29 cellular contexts compared by ENCODE assay signal in genomic region chr17:74633261-74633783, GRCh38. TPM values are rescaled to one million over a fixed set of nuclear protein-coding genes. Genes with fewer than 3 reads are reported as not detected.
DNase-seq lines count a peak whose midpoint lies in the region; TF ChIP-seq lines count a peak whose summit lies in the region.
"Had no signal": no experiment of that assay in that cellular context is flagged by ENCODE, and none has a peak within 500 bp of the region (broad histone marks: within the 10 kb centered on the region; RNA-seq: fewer than 3 reads in every experiment).

No MANE protein-coding gene starts in this region.

- TF ChIP-seq CTCF in cardiac muscle cell (IDR thresholded peaks at IDR 0.05; ENCODE audit: low read depth, low read length) (no peak), nephron progenitor cell (IDR thresholded peaks at IDR 0.05) (no peak), tibial artery (IDR thresholded peaks at IDR 0.05) (no peak)

- intact Hi-C loops in cardiac septum (cut with DNase I) (no loop called here), tibial artery (cut with DNase I; ENCODE audit: low total_unique reads) (no loop called here)

- H3K4me3 ChIP-seq in cardiac muscle cell (no peak overlapping the region), tibial artery (no peak overlapping the region)
- H3K4me3 ChIP-seq: adrenal gland, esophagus muscularis mucosa, K562, left lung, pancreas, tibial nerve had no signal

- H3K9me3 Mint-ChIP-seq in nephron progenitor cell: peaks cover 9% of the 10 kb centered on the region
- H3K9me3 Mint-ChIP-seq: activated CD4-positive, alpha-beta T cell treated with anti-CD3 and anti-CD28 coated beads, Interleukin-2, amount 10 ng/mL, durations not matched to agents 24 days and 14 days; stimulated activated naive CD8-positive, alpha-beta T cell treated with anti-CD3 and anti-CD28 coated beads, Interleukin-15, amount 100 ng/mL, for 72 hours had no signal

- H3K27me3 Mint-ChIP-seq in nephron progenitor cell (ENCODE audit: low read depth, poor library complexity): peaks cover 19% of the 10 kb centered on the region

- H3K9me3 ChIP-seq in cardiac muscle cell (ENCODE audit: low read depth) (no peaks in the 10 kb centered on the region), tibial artery (peaks cover 0 to 8% (median 7%) of the 10 kb centered on the region in 3 donors)
- H3K9me3 ChIP-seq: adrenal gland, left lung, pancreas had no signal

- peak overlapping the region; percentile 96 for H3K27ac Mint-ChIP-seq in nephron progenitor cell
- H3K27ac Mint-ChIP-seq: activated CD4-positive, alpha-beta T cell treated with anti-CD3 and anti-CD28 coated beads, Interleukin-2, amount 10 ng/mL, durations not matched to agents 24 days and 14 days; brain; stimulated activated naive CD8-positive, alpha-beta T cell treated with anti-CD3 and anti-CD28 coated beads, Interleukin-15, amount 100 ng/mL, for 72 hours had no signal

- H3K4me1 Mint-ChIP-seq in nephron progenitor cell: peaks cover 81% of the 10 kb centered on the region

- H3K4me1 ChIP-seq in cardiac muscle cell (ENCODE audit: low read depth) (peaks cover 44% of the 10 kb centered on the region), tibial artery (no peaks in the 10 kb centered on the region)
- H3K4me1 ChIP-seq: adrenal gland, esophagus muscularis mucosa, pancreas had no signal

- peak in 1 of 2 donors; percentile 10 for DNase-seq in cardiac muscle cell (ENCODE audit: low read depth in 1 of 2, low spot score in 1 of 2)
- no peak for DNase-seq in cardiac septum (ENCODE audit: low spot score)
- peak; percentile 96 for DNase-seq in NCI-H510A treated with DMSO at 0.1 percent for 48 hours (lab: John Stamatoyannopoulos, UW)
- peak; percentile 36 for DNase-seq in nephron progenitor cell
- no peak for DNase-seq in activated CD8-positive, alpha-beta memory T cell treated with anti-CD3 and anti-CD28 coated beads, Interleukin-2, amount 50 U/mL, for 48 hours
- DNase-seq in tibial artery: no peak
- DNase-seq in KG1 (lab: John Stamatoyannopoulos, UW): no peak
- DNase-seq in stimulated activated CD4-positive, alpha-beta T cell treated with anti-CD3 and anti-CD28 coated beads, Interleukin-12 subunit alpha, Interleukin-12 subunit beta, amount 100 ng/mL, for 4 hours: no peak
- DNase-seq: activated CD4-positive, alpha-beta T cell treated with anti-CD3 and anti-CD28 coated beads, Interleukin-2, amount 10 ng/mL, durations not matched to agents 24 days and 14 days; activated naive CD4-positive, alpha-beta T cell treated with Interleukin-2 at 50 U/mL for 16 hours; activated T-cell treated with anti-CD3 and anti-CD28 coated beads, Interleukin-2, amount 50 U/mL, for 48 hours; adrenal gland; Calu3; foreskin melanocyte; left lung; midbrain; naive thymus-derived CD8-positive, alpha-beta T cell; NCI-H2227 treated with DMSO at 0.1 percent for 48 hours; pancreas; stimulated activated naive CD8-positive, alpha-beta T cell treated with anti-CD3 and anti-CD28 coated beads, Interleukin-15, amount 100 ng/mL, for 72 hours had no signal

- H3K4me3 Mint-ChIP-seq in nephron progenitor cell: no peak overlapping the region
- H3K4me3 Mint-ChIP-seq: activated CD4-positive, alpha-beta T cell treated with anti-CD3 and anti-CD28 coated beads, Interleukin-2, amount 10 ng/mL, durations not matched to agents 24 days and 14 days; brain; naive thymus-derived CD8-positive, alpha-beta T cell; stimulated activated naive CD8-positive, alpha-beta T cell treated with anti-CD3 and anti-CD28 coated beads, Interleukin-15, amount 100 ng/mL, for 72 hours had no signal

- H3K36me3 ChIP-seq in cardiac muscle cell (no peaks in the 10 kb centered on the region), tibial artery (no peaks in the 10 kb centered on the region)
- H3K36me3 ChIP-seq: adrenal gland, esophagus muscularis mucosa, left lung, pancreas, tibial nerve had no signal

- peak overlapping the region; percentile 85 for H3K27ac ChIP-seq in cardiac muscle cell
- no peak overlapping the region for H3K27ac ChIP-seq in tibial artery
- H3K27ac ChIP-seq: adrenal gland, esophagus muscularis mucosa, left lung, pancreas, tibial nerve, VCaP had no signal

- H3K27me3 ChIP-seq in cardiac muscle cell (no peaks in the 10 kb centered on the region), tibial artery (peaks cover 0 to 40% of the 10 kb centered on the region in 2 donors)
- H3K27me3 ChIP-seq: adrenal gland, pancreas had no signal

- H3K36me3 Mint-ChIP-seq in nephron progenitor cell (ENCODE audit: low read depth): no peaks in the 10 kb centered on the region
- H3K36me3 Mint-ChIP-seq: brain had no signal

RNA-seq across cellular contexts. Expression of gene CD300E, which starts 9.8 kb away (rescaled TPM):
- total RNA-seq in cardiac muscle cell: 0.07 TPM in 1 of 2 replicates, not detected in the other
- polyA plus RNA-seq in cardiac muscle cell: 0.34 TPM in 1 of 2 replicates, not detected in the other
- total RNA-seq in cardiac septum: 0.67 TPM
- total RNA-seq: A172; activated CD4-positive, alpha-beta T cell treated with anti-CD3 and anti-CD28 coated beads, Interleukin-2, amount 10 ng/mL, durations not matched to agents 24 days and 14 days; Calu3; HT-29; K562; naive thymus-derived CD8-positive, alpha-beta T cell; OCI-LY7 had no signal
- polyA plus RNA-seq: K562 had no signal

RNA-seq across cellular contexts. Expression of gene CD300LD, which starts 41.2 kb away (rescaled TPM):
- total RNA-seq in cardiac muscle cell (not detected in 2 replicates), cardiac septum (not detected)
- polyA plus RNA-seq in cardiac muscle cell: not detected in 2 replicates
- total RNA-seq: A172; activated CD4-positive, alpha-beta T cell treated with anti-CD3 and anti-CD28 coated beads, Interleukin-2, amount 10 ng/mL, durations not matched to agents 24 days and 14 days; adrenal gland; Calu3; esophagus muscularis mucosa; HT-29; K562; naive thymus-derived CD8-positive, alpha-beta T cell; OCI-LY7; pancreas; sciatic nerve; tibial nerve had no signal
- polyA plus RNA-seq: adrenal gland; K562; naive thymus-derived CD8-positive, alpha-beta T cell; pancreas had no signal

Comparison
In these comparisons a context has a peak if more than half of its experiments do, and no peak if none do; other contexts are left out.
1. DNase-seq: peak in NCI-H510A treated with DMSO at 0.1 percent for 48 hours (single experiment) and nephron progenitor cell (single experiment); none in cardiac septum (single experiment), activated CD8-positive, alpha-beta memory T cell treated with anti-CD3 and anti-CD28 coated beads, Interleukin-2, amount 50 U/mL, for 48 hours (single experiment), tibial artery (0 of 2), KG1 (single experiment) and stimulated activated CD4-positive, alpha-beta T cell treated with anti-CD3 and anti-CD28 coated beads, Interleukin-12 subunit alpha, Interleukin-12 subunit beta, amount 100 ng/mL, for 4 hours (single experiment).